11 cellular contexts compared by ENCODE assay signal in genomic region chr5:50934343-50934742, GRCh38.
"Had no signal": no experiment of that assay in that cellular context is flagged by ENCODE, and none has a peak within 500 bp of the region (broad histone marks: within the 10 kb centered on the region; RNA-seq: fewer than 3 reads in every experiment).

No MANE protein-coding gene starts in this region.

- DNase-seq: GM23248, GOT3, H7, H9, HCEC 1CT, HFFc6 had no signal

- FAIRE-seq: H1, H54 had no signal

- H3K9ac ChIP-seq: GM23248 had no signal

- H3K4me2 ChIP-seq: GM23338 had no signal

- H3K4me3 ChIP-seq: GM23248, GM23338, HAP-1 had no signal

- ATAC-seq: GM23338, HCT116 had no signal

- H3K27ac ChIP-seq: GM23248 had no signal

- H3K9me3 ChIP-seq: HAP-1 had no signal

- H3K4me1 ChIP-seq: HAP-1 had no signal

- H3K36me3 ChIP-seq: HAP-1 had no signal

- H2AFZ ChIP-seq: GM23248, GM23338 had no signal
